ENCODE assay signal across 11 cellular contexts in the genomic region with DNA sequence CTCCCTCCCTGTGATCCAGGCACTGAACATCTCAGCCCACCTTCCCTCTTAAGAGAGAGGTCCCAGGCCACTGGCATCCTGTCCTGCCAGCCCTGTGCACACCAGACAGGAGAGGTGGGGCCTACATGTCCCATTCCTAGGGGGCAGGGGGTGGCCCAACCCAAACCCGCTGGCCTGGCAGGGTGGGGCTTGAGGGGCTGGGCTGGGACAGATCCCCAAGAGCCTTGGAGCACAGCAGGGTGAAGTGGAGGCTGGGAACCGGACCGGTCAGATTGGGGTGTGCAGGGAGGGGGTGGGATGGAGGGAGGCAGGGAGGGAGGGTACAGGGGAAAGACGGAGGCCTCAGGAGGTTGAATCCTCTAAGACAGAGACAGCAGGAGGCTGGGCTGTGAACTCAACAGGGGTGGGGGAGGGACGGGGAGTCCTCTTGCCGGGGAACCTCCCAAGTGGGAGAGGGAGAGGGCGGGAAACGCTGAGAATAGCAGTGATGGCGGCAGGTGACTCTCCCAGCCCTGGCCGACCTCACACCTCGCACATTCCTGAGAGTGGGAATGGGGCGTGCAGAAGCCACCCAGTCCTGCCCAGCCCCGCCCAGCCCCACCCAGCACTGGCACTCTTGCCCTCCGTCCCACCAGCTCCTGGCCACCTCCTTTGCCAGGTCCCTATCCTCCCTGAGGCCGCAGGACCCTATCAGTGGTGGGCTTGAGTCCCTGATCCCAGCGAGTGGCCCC. TPM values are rescaled to one million over a fixed set of nuclear protein-coding genes. Genes with fewer than 3 reads are reported as not detected.
DNase-seq lines count a peak whose midpoint lies in the region; ATAC-seq and TF ChIP-seq lines count a peak whose summit lies in the region.
"Had no signal": no experiment of that assay in that cellular context is flagged by ENCODE, and none has a peak within 500 bp of the region (broad histone marks: within the 10 kb centered on the region; RNA-seq: fewer than 3 reads in every experiment).

No MANE protein-coding gene starts in this region.

- CTCF ChIA-PET in activated CD8-positive, alpha-beta T cell treated with anti-CD3 and anti-CD28 coated beads for 36 hours (lab: Charles Lee) = interaction anchor here (1.1 to 4.5 kb wide), 3 partner anchors 10 to 92 kb away, joined by 5 to 41 read pairs (median 14); no protein-coding TSS in a partner anchor
- CTCF ChIA-PET in activated CD8-positive, alpha-beta T cell treated with anti-CD3 and anti-CD28 coated beads, Interleukin-2, amount 10 ng/mL, durations not matched to agents 7 days and 5 days (lab: Charles Lee) = interaction anchor here (3.4 kb wide), 1 partner anchor 10 kb away, joined by 19 read pairs; no protein-coding TSS in a partner anchor

- no peaks in the 10 kb centered on the region for H3K9me3 Mint-ChIP-seq in activated CD8-positive, alpha-beta T cell treated with anti-CD3 and anti-CD28 coated beads for 36 hours
- no peaks in the 10 kb centered on the region for H3K9me3 Mint-ChIP-seq in activated CD8-positive, alpha-beta T cell treated with anti-CD3 and anti-CD28 coated beads, Interleukin-2, amount 10 ng/mL, durations not matched to agents 7 days and 5 days (ENCODE audit: insufficient read depth)
- no peaks in the 10 kb centered on the region for H3K9me3 Mint-ChIP-seq in activated naive CD4-positive, alpha-beta T cell treated with anti-CD3 and anti-CD28 coated beads, Interleukin-2, amount 50 U/mL, for 72 hours
- H3K9me3 Mint-ChIP-seq: activated T-cell treated with anti-CD3 and anti-CD28 coated beads, Interleukin-2, amount 50 U/mL, for 4 hours had no signal

- H3K9ac ChIP-seq in subcutaneous abdominal adipose tissue (ENCODE audit: low read length in 5 of 5) = peak overlapping the region in 2 of 5 donors; percentile 17 to 76

- peak overlapping the region; percentile 80 for H3K27ac Mint-ChIP-seq in activated CD8-positive, alpha-beta T cell treated with anti-CD3 and anti-CD28 coated beads for 36 hours
- no peak overlapping the region for H3K27ac Mint-ChIP-seq in activated CD8-positive, alpha-beta T cell treated with anti-CD3 and anti-CD28 coated beads, Interleukin-2, amount 10 ng/mL, durations not matched to agents 7 days and 5 days
- peak overlapping the region; percentile 75 to 90 for H3K27ac Mint-ChIP-seq in activated naive CD4-positive, alpha-beta T cell treated with anti-CD3 and anti-CD28 coated beads, Interleukin-2, amount 50 U/mL, for 72 hours

- no peak overlapping the region for H3K4me3 Mint-ChIP-seq in activated CD8-positive, alpha-beta T cell treated with anti-CD3 and anti-CD28 coated beads for 36 hours
- H3K4me3 Mint-ChIP-seq in activated CD8-positive, alpha-beta T cell treated with anti-CD3 and anti-CD28 coated beads, Interleukin-2, amount 10 ng/mL, durations not matched to agents 7 days and 5 days = no peak overlapping the region
- H3K4me3 Mint-ChIP-seq: activated T-cell treated with anti-CD3 and anti-CD28 coated beads, Interleukin-2, amount 50 U/mL, for 4 hours had no signal

- H3K4me1 ChIP-seq in subcutaneous abdominal adipose tissue (ENCODE audit: control insufficient read depth in 5 of 5, insufficient read depth in 5 of 5, low read length in 5 of 5) = peaks cover 11 to 49% (median 36%) of the 10 kb centered on the region in 5 donors

- H3K36me3 ChIP-seq in subcutaneous abdominal adipose tissue (ENCODE audit: control insufficient read depth in 5 of 5, insufficient read depth in 5 of 5, low read length in 5 of 5) = peaks cover 0 to 36% (median 14%) of the 10 kb centered on the region in 5 donors

- no peak for DNase-seq in activated CD8-positive, alpha-beta T cell treated with anti-CD3 and anti-CD28 coated beads for 36 hours
- no peak for DNase-seq in activated CD8-positive, alpha-beta T cell treated with anti-CD3 and anti-CD28 coated beads, Interleukin-2, amount 10 ng/mL, durations not matched to agents 7 days and 5 days
- no peak for DNase-seq in activated naive CD4-positive, alpha-beta T cell treated with anti-CD3 and anti-CD28 coated beads, Interleukin-2, amount 50 U/mL, for 72 hours (ENCODE audit: low spot score in 2 of 2)
- DNase-seq in left colon (no peak), amniotic stem cell (lab: John Stamatoyannopoulos, UW) (no peak), iPS-NIHi7 (ENCODE audit: extremely low spot score) (no peak)
- no peak for DNase-seq in stimulated activated naive CD4-positive, alpha-beta T cell (lab: John Stamatoyannopoulos, UW)
- DNase-seq: activated T-cell treated with anti-CD3 and anti-CD28 coated beads, Interleukin-2, amount 50 U/mL, for 4 hours; DMS79 treated with DMSO at 0.1 percent for 48 hours; MM.1S had no signal

- peaks cover 52% of the 10 kb centered on the region for H3K36me3 Mint-ChIP-seq in activated CD8-positive, alpha-beta T cell treated with anti-CD3 and anti-CD28 coated beads for 36 hours (ENCODE audit: low read depth)
- H3K36me3 Mint-ChIP-seq in activated CD8-positive, alpha-beta T cell treated with anti-CD3 and anti-CD28 coated beads, Interleukin-2, amount 10 ng/mL, durations not matched to agents 7 days and 5 days (ENCODE audit: low read depth) = peaks cover 58% of the 10 kb centered on the region
- H3K36me3 Mint-ChIP-seq in activated naive CD4-positive, alpha-beta T cell treated with anti-CD3 and anti-CD28 coated beads, Interleukin-2, amount 50 U/mL, for 72 hours = peaks cover 10 to 24% of the 10 kb centered on the region in 2 donors

- H3K27me3 Mint-ChIP-seq in activated CD8-positive, alpha-beta T cell treated with anti-CD3 and anti-CD28 coated beads for 36 hours = no peaks in the 10 kb centered on the region
- H3K27me3 Mint-ChIP-seq in activated CD8-positive, alpha-beta T cell treated with anti-CD3 and anti-CD28 coated beads, Interleukin-2, amount 10 ng/mL, durations not matched to agents 7 days and 5 days (ENCODE audit: low read depth) = no peaks in the 10 kb centered on the region

- POLR2A ChIA-PET in activated CD8-positive, alpha-beta T cell treated with anti-CD3 and anti-CD28 coated beads for 36 hours (lab: Charles Lee) = no interaction called here
- POLR2A ChIA-PET in activated CD8-positive, alpha-beta T cell treated with anti-CD3 and anti-CD28 coated beads, Interleukin-2, amount 10 ng/mL, durations not matched to agents 7 days and 5 days (lab: Charles Lee) = no interaction called here

- H3K27me3 ChIP-seq in subcutaneous abdominal adipose tissue (ENCODE audit: control insufficient read depth in 5 of 5, insufficient read depth in 4 of 5, low read length in 5 of 5) = no peaks in the 10 kb centered on the region

- H3K4me3 ChIP-seq in subcutaneous abdominal adipose tissue (ENCODE audit: low read depth in 1 of 5, low read length in 5 of 5) = no peak overlapping the region

- no peak for TF ChIP-seq CTCF in activated CD8-positive, alpha-beta T cell treated with anti-CD3 and anti-CD28 coated beads for 36 hours (IDR thresholded peaks at IDR 0.05)

- no peak for ATAC-seq in activated CD8-positive, alpha-beta T cell treated with anti-CD3 and anti-CD28 coated beads for 36 hours
- no peak for ATAC-seq in activated CD8-positive, alpha-beta T cell treated with anti-CD3 and anti-CD28 coated beads, Interleukin-2, amount 10 ng/mL, durations not matched to agents 7 days and 5 days
- peak in 1 of 2 donors; percentile 1 for ATAC-seq in activated naive CD4-positive, alpha-beta T cell treated with anti-CD3 and anti-CD28 coated beads, Interleukin-2, amount 50 U/mL, for 72 hours
- ATAC-seq in left colon = peak; percentile 44
- ATAC-seq: activated T-cell treated with anti-CD3 and anti-CD28 coated beads, Interleukin-2, amount 50 U/mL, for 4 hours had no signal

- no peaks in the 10 kb centered on the region for H3K9me3 ChIP-seq in subcutaneous abdominal adipose tissue (ENCODE audit: control insufficient read depth in 5 of 5, low read length in 5 of 5)

- H3K4me1 Mint-ChIP-seq in activated CD8-positive, alpha-beta T cell treated with anti-CD3 and anti-CD28 coated beads for 36 hours (ENCODE audit: low read depth) = peaks cover 58% of the 10 kb centered on the region
- peaks cover 41% of the 10 kb centered on the region for H3K4me1 Mint-ChIP-seq in activated CD8-positive, alpha-beta T cell treated with anti-CD3 and anti-CD28 coated beads, Interleukin-2, amount 10 ng/mL, durations not matched to agents 7 days and 5 days (ENCODE audit: low read depth)

- intact Hi-C loops in activated CD8-positive, alpha-beta T cell treated with anti-CD3 and anti-CD28 coated beads for 36 hours (cut with micrococcal nuclease) = loop anchor here (2.0 to 10.0 kb wide), 2 partner anchors 13 to 223 kb away; partner anchors contain the start of gene GIGYF1
- intact Hi-C loops in left colon (cut with DNase I, micrococcal nuclease) = loop anchor here (5.0 kb wide), 1 partner anchor 85 kb away; no protein-coding TSS in a partner anchor

- peak overlapping the region; percentile 83 for H3K27ac ChIP-seq in subcutaneous abdominal adipose tissue (ENCODE audit: low read depth, low read length)

RNA-seq across cellular contexts. Expression of gene TSC22D4, which starts 6.7 kb away (rescaled TPM):
- 10 to 100 TPM; 92.6 to 94.2 TPM for total RNA-seq in activated CD8-positive, alpha-beta T cell treated with anti-CD3 and anti-CD28 coated beads for 36 hours
- total RNA-seq in activated CD8-positive, alpha-beta T cell treated with anti-CD3 and anti-CD28 coated beads, Interleukin-2, amount 10 ng/mL, durations not matched to agents 7 days and 5 days = 100 to 1,000 TPM; 129 to 132 TPM
- total RNA-seq in activated naive CD4-positive, alpha-beta T cell treated with anti-CD3 and anti-CD28 coated beads, Interleukin-2, amount 50 U/mL, for 72 hours = 10 to 100 TPM; 96.2 to 99.9 TPM
- 10 to 100 TPM; 45.9 to 57.2 TPM for total RNA-seq in left colon

RNA-seq across cellular contexts. Expression of gene SPACDR, which starts 8.2 kb away (rescaled TPM):
- total RNA-seq in activated CD8-positive, alpha-beta T cell treated with anti-CD3 and anti-CD28 coated beads for 36 hours = 1 to 10 TPM; 3.7 to 4.6 TPM
- 1 to 10 TPM; 2.7 to 3.6 TPM for total RNA-seq in activated CD8-positive, alpha-beta T cell treated with anti-CD3 and anti-CD28 coated beads, Interleukin-2, amount 10 ng/mL, durations not matched to agents 7 days and 5 days
- 1 to 10 TPM; 7.7 to 9.9 TPM for total RNA-seq in activated naive CD4-positive, alpha-beta T cell treated with anti-CD3 and anti-CD28 coated beads, Interleukin-2, amount 50 U/mL, for 72 hours
- under 1 TPM; 0.31 to 0.39 TPM for total RNA-seq in left colon

RNA-seq across cellular contexts. Expression of gene NYAP1, which starts 11.4 kb away (rescaled TPM):
- total RNA-seq in activated CD8-positive, alpha-beta T cell treated with anti-CD3 and anti-CD28 coated beads for 36 hours = under 1 TPM; 0.32 to 0.38 TPM
- total RNA-seq in activated CD8-positive, alpha-beta T cell treated with anti-CD3 and anti-CD28 coated beads, Interleukin-2, amount 10 ng/mL, durations not matched to agents 7 days and 5 days = under 1 TPM in 1 of 2 experiments, not detected in 1; 0.23 TPM
- 1 to 10 TPM in 1 of 2 donors, under 1 TPM in 1; 0.89 to 1.0 TPM for total RNA-seq in activated naive CD4-positive, alpha-beta T cell treated with anti-CD3 and anti-CD28 coated beads, Interleukin-2, amount 50 U/mL, for 72 hours
- under 1 TPM; 0.27 to 0.47 TPM for total RNA-seq in left colon

RNA-seq across cellular contexts. Expression of gene PPP1R35, which starts 36.0 kb away (rescaled TPM):
- total RNA-seq in activated CD8-positive, alpha-beta T cell treated with anti-CD3 and anti-CD28 coated beads for 36 hours = 10 to 100 TPM; 63.4 to 67.8 TPM
- total RNA-seq in activated CD8-positive, alpha-beta T cell treated with anti-CD3 and anti-CD28 coated beads, Interleukin-2, amount 10 ng/mL, durations not matched to agents 7 days and 5 days = 10 to 100 TPM; 84.0 to 90.1 TPM
- 10 to 100 TPM; 38.7 to 52.5 TPM for total RNA-seq in activated naive CD4-positive, alpha-beta T cell treated with anti-CD3 and anti-CD28 coated beads, Interleukin-2, amount 50 U/mL, for 72 hours
- total RNA-seq in left colon = 10 to 100 TPM; 32.6 to 35.3 TPM

RNA-seq across cellular contexts. Expression of gene MEPCE, which starts 42.7 kb away (rescaled TPM):
- 10 to 100 TPM; 38.3 to 38.8 TPM for total RNA-seq in activated CD8-positive, alpha-beta T cell treated with anti-CD3 and anti-CD28 coated beads for 36 hours
- total RNA-seq in activated CD8-positive, alpha-beta T cell treated with anti-CD3 and anti-CD28 coated beads, Interleukin-2, amount 10 ng/mL, durations not matched to agents 7 days and 5 days = 10 to 100 TPM; 40.4 to 45.4 TPM
- 10 to 100 TPM; 53.0 to 83.5 TPM for total RNA-seq in activated naive CD4-positive, alpha-beta T cell treated with anti-CD3 and anti-CD28 coated beads, Interleukin-2, amount 50 U/mL, for 72 hours
- total RNA-seq in left colon = 10 to 100 TPM; 27.4 to 30.2 TPM
